ENCODE assay signal across 13 cellular contexts in the genomic region with DNA sequence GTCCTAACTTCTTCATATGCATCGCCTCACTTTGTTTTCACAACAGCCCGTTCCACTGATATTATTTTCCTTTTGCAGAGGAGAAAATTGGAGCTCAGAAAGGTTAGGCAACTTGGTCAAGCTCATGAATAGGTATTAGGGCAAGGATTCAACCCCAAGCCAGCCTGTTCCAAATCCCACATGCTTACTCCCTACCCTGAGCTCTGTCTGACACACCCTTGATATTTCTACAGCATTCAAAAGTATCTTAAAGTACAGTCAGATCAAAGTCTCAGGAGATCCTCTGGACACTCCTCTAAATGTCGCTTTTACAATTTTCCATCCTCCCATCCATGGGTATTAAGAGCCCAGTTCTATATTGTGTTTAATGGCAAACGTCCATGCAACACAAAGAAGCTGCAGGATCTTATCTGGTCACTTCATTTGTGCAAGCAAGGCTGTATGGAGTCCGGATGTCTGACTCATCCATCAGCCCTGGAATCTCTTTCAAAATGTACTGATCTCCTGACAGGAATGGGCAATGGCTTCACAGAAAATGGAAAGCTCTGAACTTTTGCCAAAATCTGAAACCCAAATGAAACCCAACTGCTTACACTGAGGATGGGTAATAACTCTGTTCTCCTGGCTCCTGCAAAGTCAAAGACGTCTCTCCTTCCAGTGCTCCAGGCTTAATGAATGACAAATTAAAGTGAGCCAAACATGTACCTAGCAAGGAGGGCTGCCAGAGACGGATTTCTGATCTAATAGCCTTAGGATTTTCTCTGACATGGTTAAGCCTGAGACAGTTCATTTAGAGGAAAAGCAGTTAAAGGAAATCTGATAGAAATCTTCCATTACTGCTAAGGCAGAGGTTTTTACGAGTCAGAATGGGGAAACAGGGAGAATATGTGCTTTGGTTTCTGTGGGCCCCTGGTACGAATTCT.
DNase-seq lines count a peak whose midpoint lies in the region; ATAC-seq, FAIRE-seq and TF ChIP-seq lines count a peak whose summit lies in the region.
"Had no signal": no experiment of that assay in that cellular context is flagged by ENCODE, and none has a peak within 500 bp of the region (broad histone marks: within the 10 kb centered on the region; RNA-seq: fewer than 3 reads in every experiment).

No MANE protein-coding gene starts in this region.

- H3K4ac ChIP-seq in mesenchymal stem cell (ENCODE audit: low read depth in 1 of 2, low read length in 2 of 2), result no peak overlapping the region

- no peak overlapping the region for H3K27ac ChIP-seq in mesenchymal stem cell (ENCODE audit: low read length, poor library complexity, severe bottlenecking)
- H3K27ac ChIP-seq: upper lobe of left lung had no signal

- H3K4me3 ChIP-seq in bronchial epithelial cell (ENCODE audit: low read depth, low read length) (no peak overlapping the region), mesenchymal stem cell (ENCODE audit: insufficient read depth in 1 of 2, low read depth in 1 of 2, low read length in 2 of 2) (no peak overlapping the region)
- H3K4me3 ChIP-seq: upper lobe of left lung had no signal

- no peak overlapping the region for H2BK12ac ChIP-seq in mesenchymal stem cell (ENCODE audit: low read length in 2 of 2)

- intact Hi-C loops in left ventricle myocardium superior (cut with micrococcal nuclease), result no loop called here

- 54% methylated on average over 7 of the region's 9 CpGs for WGBS in mesenchymal stem cell

- H4K8ac ChIP-seq in mesenchymal stem cell (ENCODE audit: low read length), result no peak overlapping the region

- no peaks in the 10 kb centered on the region for H3K9me3 ChIP-seq in mesenchymal stem cell (ENCODE audit: control insufficient read depth, low read length)
- H3K9me3 ChIP-seq: upper lobe of left lung had no signal

- H3K23ac ChIP-seq in mesenchymal stem cell (ENCODE audit: low read length in 2 of 2), result no peak overlapping the region

- no peak for FAIRE-seq in bronchial epithelial cell (lab: Jason Lieb, UNC)

- no peak overlapping the region for H2BK5ac ChIP-seq in mesenchymal stem cell (ENCODE audit: low read depth, low read length, poor library complexity, severe bottlenecking)

- H3K4me1 ChIP-seq in mesenchymal stem cell (ENCODE audit: control insufficient read depth, insufficient read depth, low read depth, low read length), result no peaks in the 10 kb centered on the region
- H3K4me1 ChIP-seq: upper lobe of left lung had no signal

- no peak for TF ChIP-seq CTCF in bronchial epithelial cell (IDR thresholded peaks at IDR 0.05; ENCODE audit: insufficient read depth, low read length, severe bottlenecking)

- H3K27me3 ChIP-seq in bronchial epithelial cell (ENCODE audit: control insufficient read depth, insufficient read depth, low read length) (no peaks in the 10 kb centered on the region), mesenchymal stem cell (ENCODE audit: control insufficient read depth in 1 of 2, insufficient read depth in 1 of 2, low read length in 2 of 2) (no peaks in the 10 kb centered on the region)
- H3K27me3 ChIP-seq: upper lobe of left lung had no signal

- H3K79me1 ChIP-seq in mesenchymal stem cell (replicated peaks; ENCODE audit: low read length, poor library complexity, severe bottlenecking), result no peaks in the 10 kb centered on the region

- no peak overlapping the region for H2AK5ac ChIP-seq in mesenchymal stem cell (ENCODE audit: low read length, severe bottlenecking)

- DNase-seq in AG20443 (ENCODE audit: low spot score), result peak; percentile 12
- peak; percentile 68 for DNase-seq in NCI-H82 treated with DMSO at 0.1 percent for 48 hours (lab: John Stamatoyannopoulos, UW; ENCODE audit: unreplicated experiment)
- peak; percentile 35 for DNase-seq in bronchial epithelial cell (ENCODE audit: low read depth)
- DNase-seq in mesenchymal stem cell, result peak; percentile 66
- no peak for DNase-seq in left ventricle myocardium superior
- no peak for DNase-seq in stimulated activated naive CD4-positive, alpha-beta T cell treated with Interleukin-2 at 50 U/mL for 16 hours (lab: John Stamatoyannopoulos, UW)
- no peak for DNase-seq in inferior parietal cortex (ENCODE audit: extremely low spot score)
- no peak for DNase-seq in NOMO-1 treated with DMSO at 0.1 percent for 48 hours (lab: John Stamatoyannopoulos, UW; ENCODE audit: unreplicated experiment)
- DNase-seq: amniotic stem cell, endodermal cell, NCI-H187 treated with DMSO at 0.1 percent for 48 hours, NCI-H69, upper lobe of left lung had no signal

- H3K14ac ChIP-seq in mesenchymal stem cell (ENCODE audit: low read length in 2 of 2), result no peak overlapping the region

- H3K9ac ChIP-seq in mesenchymal stem cell (ENCODE audit: low read length), result peak overlapping the region; percentile 48

- no peak overlapping the region for H3K18ac ChIP-seq in mesenchymal stem cell (ENCODE audit: low read depth in 1 of 2, low read length in 2 of 2)

- no peak overlapping the region for H4K91ac ChIP-seq in mesenchymal stem cell (ENCODE audit: low read length)

- no peak for ATAC-seq in left ventricle myocardium superior

- H2BK120ac ChIP-seq in mesenchymal stem cell (ENCODE audit: low read depth, low read length), result no peak overlapping the region

- H2AFZ ChIP-seq in mesenchymal stem cell (ENCODE audit: low read depth, low read length), result no peak overlapping the region

- H3K36me3 ChIP-seq in bronchial epithelial cell (ENCODE audit: control insufficient read depth, insufficient read depth, low read length) (no peaks in the 10 kb centered on the region), mesenchymal stem cell (ENCODE audit: control insufficient read depth in 1 of 2, insufficient read depth in 2 of 2, low read depth in 1 of 2, low read length in 2 of 2) (no peaks in the 10 kb centered on the region)
- H3K36me3 ChIP-seq: upper lobe of left lung had no signal

- H2BK15ac ChIP-seq in mesenchymal stem cell (ENCODE audit: low read depth, poor library complexity, severe bottlenecking), result no peak overlapping the region

- H3K4me2 ChIP-seq in mesenchymal stem cell (ENCODE audit: low read length, poor library complexity, severe bottlenecking), result no peak overlapping the region

Comparison
In these comparisons a context has a peak if more than half of its experiments do, and no peak if none do; other contexts are left out.
1. DNase-seq: peak in AG20443 (single experiment), NCI-H82 treated with DMSO at 0.1 percent for 48 hours (single experiment), bronchial epithelial cell (single experiment) and mesenchymal stem cell (single experiment); none in left ventricle myocardium superior (single experiment), stimulated activated naive CD4-positive, alpha-beta T cell treated with Interleukin-2 at 50 U/mL for 16 hours (single experiment), inferior parietal cortex (single experiment) and NOMO-1 treated with DMSO at 0.1 percent for 48 hours (single experiment).